ENCODE assay signal across 13 cellular contexts in genomic region chr5:151137067-151137825, GRCh38. TPM values are rescaled to one million over a fixed set of nuclear protein-coding genes. Genes with fewer than 3 reads are reported as not detected.
A peak's percentile ranks its signal among the peaks of the same experiment; 100 is the strongest.
DNase-seq lines count a peak whose midpoint lies in the region; ATAC-seq and TF ChIP-seq lines count a peak whose summit lies in the region.
"Had no signal": no experiment of that assay in that cellular context is flagged by ENCODE, and none has a peak within 500 bp of the region (broad histone marks: within the 10 kb centered on the region; RNA-seq: fewer than 3 reads in every experiment).

No MANE protein-coding gene starts in this region.

- H3K27me3 ChIP-seq in tibial nerve: no peaks in the 10 kb centered on the region

- H3K27ac ChIP-seq in tibial nerve: no peak overlapping the region

- no peaks in the 10 kb centered on the region for H3K9me3 ChIP-seq in T-helper 17 cell (ENCODE audit: control insufficient read depth, low read length, poor library complexity, severe bottlenecking)
- H3K9me3 ChIP-seq in tibial nerve: no peaks in the 10 kb centered on the region

- H3K9me3 Mint-ChIP-seq in activated naive CD4-positive, alpha-beta T cell treated with anti-CD3 and anti-CD28 coated beads, Interleukin-2, amount 50 U/mL, for 72 hours: no peaks in the 10 kb centered on the region
- no peaks in the 10 kb centered on the region for H3K9me3 Mint-ChIP-seq in immature natural killer cell
- H3K9me3 Mint-ChIP-seq: nephron progenitor cell had no signal

- H3K4me1 ChIP-seq in tibial nerve: peaks cover 0 to 16% (median 14%) of the 10 kb centered on the region in 4 donors

- H3K36me3 ChIP-seq in tibial nerve: peaks cover 0 to 81% (median 53%) of the 10 kb centered on the region in 3 donors

- H3K27ac Mint-ChIP-seq in activated naive CD4-positive, alpha-beta T cell treated with anti-CD3 and anti-CD28 coated beads, Interleukin-2, amount 50 U/mL, for 72 hours: peak overlapping the region; percentile 51 to 53
- H3K27ac Mint-ChIP-seq in T-helper 17 cell (peak overlapping the region; percentile 84), immature natural killer cell (peak overlapping the region; percentile 88 to 97 (median 92))
- H3K27ac Mint-ChIP-seq: nephron progenitor cell had no signal

- H3K27me3 Mint-ChIP-seq in T-helper 17 cell (no peaks in the 10 kb centered on the region), immature natural killer cell (ENCODE audit: low read depth in 3 of 3) (peaks cover 2 to 5% (median 2%) of the 10 kb centered on the region in 3 donors)

- TF ChIP-seq CTCF in tibial nerve (IDR thresholded peaks at IDR 0.05): no peak

- TF ChIP-seq POLR2A in tibial nerve (IDR thresholded peaks at IDR 0.05): no peak

- no peak overlapping the region for H3K4me3 ChIP-seq in tibial nerve

- no peak for ATAC-seq in activated naive CD4-positive, alpha-beta T cell treated with anti-CD3 and anti-CD28 coated beads, Interleukin-2, amount 50 U/mL, for 72 hours
- ATAC-seq in T-helper 17 cell (no peak), HG03469 (IDR thresholded peaks at IDR 0.05; ENCODE audit: unreplicated experiment) (no peak)

- no peak for TF ChIP-seq EP300 in tibial nerve (IDR thresholded peaks at IDR 0.05)

- H3K4me1 Mint-ChIP-seq in T-helper 17 cell (peaks cover 68% of the 10 kb centered on the region), immature natural killer cell (peaks cover 53 to 66% of the 10 kb centered on the region in 2 donors)

- 86 to 94% methylated on average over 10 of the region's 10 CpGs for WGBS in tibial nerve, 2 donors

- H3K4me3 Mint-ChIP-seq in T-helper 17 cell (no peak overlapping the region), immature natural killer cell (peak overlapping the region in 3 of 5 donors; percentile 13 to 30 (median 28))
- H3K4me3 Mint-ChIP-seq: nephron progenitor cell had no signal

- no peak for DNase-seq in activated naive CD4-positive, alpha-beta T cell treated with anti-CD3 and anti-CD28 coated beads, Interleukin-2, amount 50 U/mL, for 72 hours (ENCODE audit: low spot score in 2 of 2)
- no peak for DNase-seq in activated naive CD4-positive, alpha-beta T cell (lab: John Stamatoyannopoulos, UW)
- DNase-seq in T-helper 17 cell (no peak), immature natural killer cell (no peak), tibial nerve (ENCODE audit: low spot score in 2 of 2) (no peak)
- DNase-seq in stimulated activated CD4-positive, alpha-beta T cell treated with anti-CD3 and anti-CD28 coated beads, Interleukin-2, amount 100 ng/mL, for 24 hours: no peak
- DNase-seq: COR-L47; mesendoderm; NCI-H1417 treated with DMSO at 0.1 percent for 48 hours; NCI-H524; nephron progenitor cell; stimulated activated CD4-positive, alpha-beta T cell treated with anti-CD3 and anti-CD28 coated beads, Interleukin-2, amount 100 ng/mL, for 48 hours had no signal

- peaks cover 38 to 76% of the 10 kb centered on the region in 2 donors for H3K36me3 Mint-ChIP-seq in activated naive CD4-positive, alpha-beta T cell treated with anti-CD3 and anti-CD28 coated beads, Interleukin-2, amount 50 U/mL, for 72 hours
- H3K36me3 Mint-ChIP-seq in T-helper 17 cell (ENCODE audit: low read depth) (peaks cover 23% of the 10 kb centered on the region), immature natural killer cell (peaks cover 46 to 76% (median 47%) of the 10 kb centered on the region in 3 donors)

RNA-seq across cellular contexts. Expression of gene ANXA6, which starts 20.3 kb away (rescaled TPM):
- 100 to 1,000 TPM; 282 to 356 TPM for total RNA-seq in activated naive CD4-positive, alpha-beta T cell treated with anti-CD3 and anti-CD28 coated beads, Interleukin-2, amount 50 U/mL, for 72 hours
- total RNA-seq in T-helper 17 cell (100 to 1,000 TPM; 258 to 307 TPM), tibial nerve (100 to 1,000 TPM; 168 to 282 (median 181) TPM)
- 100 to 1,000 TPM; 313 to 679 (median 395) TPM for polyA plus RNA-seq in immature natural killer cell

RNA-seq across cellular contexts. Expression of gene TNIP1, which starts 56.4 kb away (rescaled TPM):
- 100 to 1,000 TPM; 221 to 276 TPM for total RNA-seq in activated naive CD4-positive, alpha-beta T cell treated with anti-CD3 and anti-CD28 coated beads, Interleukin-2, amount 50 U/mL, for 72 hours
- total RNA-seq in T-helper 17 cell (100 to 1,000 TPM; 227 to 245 TPM), tibial nerve (100 to 1,000 TPM in 1 of 4 donors, 10 to 100 TPM in 3; 91.2 to 108 (median 94.3) TPM)
- polyA plus RNA-seq in immature natural killer cell: 10 to 100 TPM; 21.8 to 62.4 (median 40.2) TPM
